Comparison of ENCODE assay signal across 19 cellular contexts in genomic region chr2:216685327-216685875, GRCh38. TPM values are rescaled to one million over a fixed set of nuclear protein-coding genes. Genes with fewer than 3 reads are reported as not detected.
DNase-seq lines count a peak whose midpoint lies in the region; ATAC-seq, FAIRE-seq and TF ChIP-seq lines count a peak whose summit lies in the region.
"Had no signal": no experiment of that assay in that cellular context is flagged by ENCODE, and none has a peak within 500 bp of the region (broad histone marks: within the 10 kb centered on the region; RNA-seq: fewer than 3 reads in every experiment).

No MANE protein-coding gene starts in this region.

- TF ChIP-seq CTCF in astrocyte (IDR thresholded peaks at IDR 0.05; ENCODE audit: insufficient read depth, low read depth, low read length) (no peak), gastroesophageal sphincter (IDR thresholded peaks at IDR 0.05) (no peak), gastrocnemius medialis (IDR thresholded peaks at IDR 0.05 in 4 of 5, conservative IDR thresholded peaks at IDR 0.05 in 1 of 5) (no peak), transverse colon (IDR thresholded peaks at IDR 0.05) (no peak), foreskin fibroblast (IDR thresholded peaks at IDR 0.05; ENCODE audit: low read depth, low read length) (no peak)

- H3K4me1 ChIP-seq in astrocyte (ENCODE audit: insufficient read depth, low read length) (peaks cover 14% of the 10 kb centered on the region), gastroesophageal sphincter (peaks cover 10 to 100% (median 59%) of the 10 kb centered on the region in 3 donors), gastrocnemius medialis (peaks cover 91 to 94% of the 10 kb centered on the region in 2 donors), transverse colon (peaks cover 19 to 86% (median 34%) of the 10 kb centered on the region in 4 donors)

- no peak for DNase-seq in astrocyte (ENCODE audit: low read depth)
- no peak for DNase-seq in gastrocnemius medialis
- DNase-seq in transverse colon = no peak
- DNase-seq in RKO (ENCODE audit: low spot score) = no peak
- DNase-seq in foreskin fibroblast = no peak
- DNase-seq: ACHN; CD8-positive, alpha-beta memory T cell; DND-41; GDM1; MV-4-11; NCI-H2081 treated with DMSO at 0.1 percent for 48 hours; NCI-H526 treated with DMSO at 0.1 percent for 48 hours; OCI-M1 had no signal

- no peaks in the 10 kb centered on the region for H3K27me3 ChIP-seq in astrocyte (ENCODE audit: insufficient read depth, low read length)
- H3K27me3 ChIP-seq in gastroesophageal sphincter = no peaks in the 10 kb centered on the region
- no peaks in the 10 kb centered on the region for H3K27me3 ChIP-seq in gastrocnemius medialis
- H3K27me3 ChIP-seq in transverse colon = peaks cover 28% of the 10 kb centered on the region

- TF ChIP-seq POLR2A in gastroesophageal sphincter (IDR thresholded peaks at IDR 0.05) = no peak
- TF ChIP-seq POLR2A in gastrocnemius medialis (IDR thresholded peaks at IDR 0.05) = no peak
- no peak for TF ChIP-seq POLR2A in transverse colon (IDR thresholded peaks at IDR 0.05)

- peak overlapping the region; percentile 40 for H3K4me3 Mint-ChIP-seq in astrocyte (ENCODE audit: unreplicated experiment)

- H3K4me3 ChIP-seq in astrocyte (ENCODE audit: insufficient read depth, low read depth, low read length) (no peak overlapping the region), gastroesophageal sphincter (no peak overlapping the region), gastrocnemius medialis (no peak overlapping the region), transverse colon (no peak overlapping the region), foreskin fibroblast (ENCODE audit: low read depth in 1 of 2, low read length in 2 of 2) (no peak overlapping the region)

- H3K79me2 ChIP-seq in astrocyte (ENCODE audit: insufficient read depth, low read length) = peaks cover 33% of the 10 kb centered on the region

- H3K9me3 ChIP-seq in astrocyte (ENCODE audit: insufficient read depth, low read depth, low read length) (no peaks in the 10 kb centered on the region), gastroesophageal sphincter (no peaks in the 10 kb centered on the region), gastrocnemius medialis (no peaks in the 10 kb centered on the region), transverse colon (no peaks in the 10 kb centered on the region)

- peaks cover 14% of the 10 kb centered on the region for H3K36me3 Mint-ChIP-seq in astrocyte (ENCODE audit: low read depth, unreplicated experiment)
- H3K36me3 Mint-ChIP-seq: CD8-positive, alpha-beta memory T cell had no signal

- H3K27me3 Mint-ChIP-seq in astrocyte (ENCODE audit: low read depth, unreplicated experiment) = no peaks in the 10 kb centered on the region

- no peak overlapping the region for H2AFZ ChIP-seq in astrocyte (ENCODE audit: low read depth, low read length)

- FAIRE-seq in astrocyte (lab: Jason Lieb, UNC) = no peak
- FAIRE-seq: GM12892, GM19239, HTR-8/SVneo had no signal

- no peak for ATAC-seq in gastroesophageal sphincter
- no peak for ATAC-seq in gastrocnemius medialis
- ATAC-seq in GM21381 (IDR thresholded peaks at IDR 0.05; ENCODE audit: unreplicated experiment) = no peak
- ATAC-seq in GM21528 (IDR thresholded peaks at IDR 0.05; ENCODE audit: low FRiP score, unreplicated experiment) = no peak

- H3K36me3 ChIP-seq in astrocyte (ENCODE audit: insufficient read depth, low read length) (peaks cover 11% of the 10 kb centered on the region), gastroesophageal sphincter (peaks cover 0 to 48% of the 10 kb centered on the region in 2 donors), gastrocnemius medialis (no peaks in the 10 kb centered on the region), transverse colon (no peaks in the 10 kb centered on the region)

- TF ChIP-seq EP300 in gastroesophageal sphincter (IDR thresholded peaks at IDR 0.05) (no peak), transverse colon (IDR thresholded peaks at IDR 0.05; ENCODE audit: low read depth) (no peak)

- peaks cover 71% of the 10 kb centered on the region for H4K20me1 ChIP-seq in astrocyte (ENCODE audit: insufficient read depth, low read length)

- peaks cover 61% of the 10 kb centered on the region for H3K4me1 Mint-ChIP-seq in astrocyte (ENCODE audit: low read depth, unreplicated experiment)

- peaks cover 2% of the 10 kb centered on the region for H3K9me3 Mint-ChIP-seq in astrocyte (ENCODE audit: unreplicated experiment)
- H3K9me3 Mint-ChIP-seq: CD8-positive, alpha-beta memory T cell had no signal

- no peak overlapping the region for H3K4me2 ChIP-seq in astrocyte (ENCODE audit: low read length)

- in situ Hi-C loops in gastrocnemius medialis (cut with MboI; ENCODE audit: low sequenced_read_pairs in 4 of 4) (loop anchor here in 3 of 4 donors (5.0 to 25.0 kb wide), 7 partner anchors 202 to 1029 kb away; no protein-coding TSS in a partner anchor), transverse colon (cut with MboI; ENCODE audit: low pct_ligation_motif_present in 1 of 4, low pct_unique_long_range_greater_than_20kb in 1 of 4, low sequenced_read_pairs in 3 of 4) (loop anchor here (10.0 to 25.0 kb wide), 6 partner anchors 477 to 1029 kb away; no protein-coding TSS in a partner anchor)

- no peak overlapping the region for H3K27ac ChIP-seq in astrocyte (ENCODE audit: low read depth, low read length)
- H3K27ac ChIP-seq in gastroesophageal sphincter = peak overlapping the region in 3 of 4 donors; percentile 53 to 93 (median 78)
- H3K27ac ChIP-seq in gastrocnemius medialis = peak overlapping the region; percentile 93 to 95 (median 93)
- peak overlapping the region in 3 of 4 donors; percentile 66 to 86 (median 73) for H3K27ac ChIP-seq in transverse colon

- no peak overlapping the region for H3K27ac Mint-ChIP-seq in astrocyte (ENCODE audit: unreplicated experiment)
- H3K27ac Mint-ChIP-seq: CD8-positive, alpha-beta memory T cell had no signal

- H3K9ac ChIP-seq in astrocyte (ENCODE audit: low read length) = no peak overlapping the region

- intact Hi-C loops in gastrocnemius medialis (cut with DNase I; ENCODE audit: low total_unique reads) (loop anchor here (5.0 to 10.0 kb wide), 3 partner anchors 652 to 1599 kb away; no protein-coding TSS in a partner anchor), transverse colon (cut with DNase I; ENCODE audit: low total_unique reads) (no loop called here)

- 40 to 74% methylated on average over 1 to 4 of the region's 5 CpGs for WGBS in gastroesophageal sphincter (ENCODE audit: low coverage in 1 of 2), 2 donors
- 81 to 87% methylated on average over 3 to 5 of the region's 5 CpGs for WGBS in transverse colon (ENCODE audit: low coverage in 1 of 2), 2 donors

RNA-seq across cellular contexts. Expression of gene IGFBP5, which starts 9.9 kb away (rescaled TPM):
- total RNA-seq in astrocyte (422 and 452 TPM in 2 replicates), gastroesophageal sphincter (1,000 to 10,000 TPM in 1 of 4 donors, 100 to 1,000 TPM in 3; 313 to 1,402 (median 682) TPM), gastrocnemius medialis (100 to 1,000 TPM in 3 of 4 donors, 10 to 100 TPM in 1; 99.5 to 550 (median 279) TPM), transverse colon (100 to 1,000 TPM; 146 to 263 (median 190) TPM)
- total RNA-seq: CD8-positive, alpha-beta memory T cell had no signal

RNA-seq across cellular contexts. Expression of gene IGFBP2, which starts 52.2 kb away (rescaled TPM):
- 944 and 1,071 TPM in 2 replicates for total RNA-seq in astrocyte
- 100 to 1,000 TPM; 137 to 449 (median 301) TPM for total RNA-seq in gastroesophageal sphincter
- 10 to 100 TPM; 14.3 to 44.4 (median 23.6) TPM for total RNA-seq in gastrocnemius medialis
- total RNA-seq in transverse colon = 100 to 1,000 TPM in 2 of 4 donors, 10 to 100 TPM in 2; 10.5 to 155 (median 101) TPM
